Comparison of ENCODE assay signal across 12 cellular contexts in genomic region chr1:99003911-99004269, GRCh38. TPM values are rescaled to one million over a fixed set of nuclear protein-coding genes. Genes with fewer than 3 reads are reported as not detected.
DNase-seq lines count a peak whose midpoint lies in the region; ATAC-seq, FAIRE-seq and TF ChIP-seq lines count a peak whose summit lies in the region.
"Had no signal": no experiment of that assay in that cellular context is flagged by ENCODE, and none has a peak within 500 bp of the region (broad histone marks: within the 10 kb centered on the region; RNA-seq: fewer than 3 reads in every experiment).

No MANE protein-coding gene starts in this region.

- no peaks in the 10 kb centered on the region for H3K9me3 ChIP-seq in PC-9 (ENCODE audit: insufficient read depth, low read depth)
- H3K9me3 ChIP-seq: right lobe of liver had no signal

- H2AFZ ChIP-seq in PC-9: no peak overlapping the region

- peaks cover 6% of the 10 kb centered on the region for H3K4me1 Mint-ChIP-seq in osteocyte (ENCODE audit: unreplicated experiment)

- no peaks in the 10 kb centered on the region for H4K20me1 ChIP-seq in PC-9 (ENCODE audit: insufficient read depth)

- H3K9me2 ChIP-seq in PC-9 (ENCODE audit: insufficient read depth): no peaks in the 10 kb centered on the region; the same call in 1 of the 2 replicates

- peaks cover 76% of the 10 kb centered on the region for H3K27me3 Mint-ChIP-seq in osteocyte (ENCODE audit: unreplicated experiment)

- intact Hi-C loops in PC-9 (cut with micrococcal nuclease; ENCODE audit: unreplicated experiment): no loop called here

- 0 out of 2 replicates have a peak, but pooled peaks cover 2% of the 10 kb centered on the region for H3K27me3 ChIP-seq in PC-9 (ENCODE audit: insufficient read depth, low read depth)

- H3K27ac ChIP-seq in PC-9: no peak overlapping the region
- H3K27ac ChIP-seq: right lobe of liver had no signal

- H3F3A ChIP-seq in PC-9 (ENCODE audit: insufficient read depth, low read depth): no peaks in the 10 kb centered on the region

- ATAC-seq in HG02970 (IDR thresholded peaks at IDR 0.05; ENCODE audit: low FRiP score, unreplicated experiment): no peak

- TF ChIP-seq CTCF in epithelial cell of proximal tubule (conservative IDR thresholded peaks at IDR 0.05; ENCODE audit: low read depth, low read length): no peak
- TF ChIP-seq CTCF in osteocyte (IDR thresholded peaks at IDR 0.05): no peak
- no peak for TF ChIP-seq CTCF in PC-9 (conservative IDR thresholded peaks at IDR 0.05)

- no peak for FAIRE-seq in GM12892 (lab: Jason Lieb, UNC)
- FAIRE-seq: G401.6 had no signal

- no peaks in the 10 kb centered on the region for H3K36me3 ChIP-seq in PC-9 (ENCODE audit: low read depth)
- H3K36me3 ChIP-seq: right lobe of liver had no signal

- H3K36me3 Mint-ChIP-seq in osteocyte (ENCODE audit: unreplicated experiment): no peaks in the 10 kb centered on the region

- peak overlapping the region; percentile 63 for H3K4me3 Mint-ChIP-seq in osteocyte (ENCODE audit: unreplicated experiment)

- no peaks in the 10 kb centered on the region for H3K79me2 ChIP-seq in PC-9 (ENCODE audit: low read depth)

- CTCF ChIA-PET in PC-9 (lab: Charles Lee): no interaction called here
- CTCF ChIA-PET in HEK293T (lab: Yijun Ruan, JAX): no interaction called here

- no peak overlapping the region for H3K27ac Mint-ChIP-seq in osteocyte (ENCODE audit: unreplicated experiment)

- DNase-seq in GM12892 (ENCODE audit: insufficient read length) (peak; percentile 0), NCI-H82 treated with DMSO at 0.1 percent for 48 hours (lab: John Stamatoyannopoulos, UW; ENCODE audit: unreplicated experiment) (peak; percentile 29), epithelial cell of proximal tubule (ENCODE audit: low read depth) (no peak), osteocyte (ENCODE audit: extremely low spot score, unreplicated experiment) (no peak), PC-9 (no peak), HEK293T (ENCODE audit: extremely low spot score) (no peak), EL (no peak)
- DNase-seq: activated gamma-delta T cell, NCI-H187 treated with DMSO at 0.1 percent for 48 hours had no signal

- TF ChIP-seq POLR2A in GM12892 (IDR thresholded peaks at IDR 0.05; ENCODE audit: low read depth, low read length): no peak

- POLR2A ChIA-PET in PC-9 (lab: Charles Lee; ENCODE audit: unreplicated experiment) (no interaction called here), HEK293T (lab: Yijun Ruan, JAX) (no interaction called here)

- BruUV-seq in PC-9 (replicated peaks; lab: Mats Ljungman, UMichigan): no TSS peak

- H3K9me3 Mint-ChIP-seq in osteocyte (ENCODE audit: unreplicated experiment): no peaks in the 10 kb centered on the region

- H3K4me1 ChIP-seq in PC-9 (replicated peaks; ENCODE audit: insufficient read depth): no peaks in the 10 kb centered on the region

- H3K4me2 ChIP-seq in PC-9: no peak overlapping the region

- H3K4me3 ChIP-seq in epithelial cell of proximal tubule (ENCODE audit: low read depth, low read length) (peak overlapping the region; percentile 65), PC-9 (no peak overlapping the region)

TF ChIP-seq in HEK293T, 16 proteins besides CTCF, POLR2A, EP300 and RAD21:
- TF ChIP-seq TARDBP (IDR thresholded peaks at IDR 0.05) (no peak), L3MBTL2 (conservative IDR thresholded peaks at IDR 0.05) (no peak), ZNF384 (IDR thresholded peaks at IDR 0.05) (no peak), HDGF (IDR thresholded peaks at IDR 0.05; ENCODE audit: borderline replicate concordance) (no peak), ARNT (IDR thresholded peaks at IDR 0.05) (no peak), SUZ12 (IDR thresholded peaks at IDR 0.05) (no peak), PKNOX1 (IDR thresholded peaks at IDR 0.05) (no peak), BHLHE40 (IDR thresholded peaks at IDR 0.05; ENCODE audit: borderline replicate concordance) (no peak), FOXK2 (IDR thresholded peaks at IDR 0.05) (no peak), NFRKB (IDR thresholded peaks at IDR 0.05) (no peak), ELF4 (IDR thresholded peaks at IDR 0.05) (no peak), FOXA1 (IDR thresholded peaks at IDR 0.05) (no peak), CTBP1 (IDR thresholded peaks at IDR 0.05; ENCODE audit: borderline replicate concordance) (no peak), LEF1 (IDR thresholded peaks at IDR 0.05; ENCODE audit: borderline replicate concordance) (no peak)

RNA-seq across cellular contexts. Expression of gene PLPPR5, which starts 0.8 kb away (rescaled TPM):
- polyA plus RNA-seq in GM12892 (2012; ENCODE audit: missing spikeins): not detected
- 0.17 TPM in 1 of 2 replicates, not detected in the other for total RNA-seq in epithelial cell of proximal tubule
- total RNA-seq in osteocyte: not detected in 2 replicates
- not detected in 2 replicates for total RNA-seq in PC-9 (2021)
- total RNA-seq: right lobe of liver had no signal

Comparison
In these comparisons a context has a peak if more than half of its experiments do, and no peak if none do; other contexts are left out.
1. DNase-seq: peak in GM12892 (single experiment) and NCI-H82 treated with DMSO at 0.1 percent for 48 hours (single experiment); none in epithelial cell of proximal tubule (single experiment), osteocyte (single experiment), PC-9 (0 of 2), HEK293T (single experiment) and EL (single experiment).